Comparison of ENCODE assay signal across 1 cellular context in genomic region chr12:39592295-39592694, GRCh38.
A peak's percentile ranks its signal among the peaks of the same experiment; 100 is the strongest.
TF ChIP-seq lines count a peak whose summit lies in the region.

No MANE protein-coding gene starts in this region.

TF ChIP-seq in HepG2, 621 proteins besides CTCF, POLR2A, EP300 and RAD21 (continues in another document):
- no peak for TF ChIP-seq BORCS8-MEF2B (CRISPR knock-in tag; IDR thresholded peaks at IDR 0.05)
- TF ChIP-seq ZNF607 (CRISPR knock-in tag; IDR thresholded peaks at IDR 0.05; ENCODE audit: borderline replicate concordance): no peak
- no peak for TF ChIP-seq ZNF646 (CRISPR knock-in tag; IDR thresholded peaks at IDR 0.05)
- TF ChIP-seq NPAS2 (CRISPR knock-in tag; IDR thresholded peaks at IDR 0.05; ENCODE audit: borderline replicate concordance): no peak
- 0 out of 2 replicates have a peak, but pooled peaks have one; percentile 30 for TF ChIP-seq HNF4A (CRISPR knock-in tag; IDR thresholded peaks at IDR 0.05)
- TF ChIP-seq ZNF569 (CRISPR knock-in tag; IDR thresholded peaks at IDR 0.05; ENCODE audit: borderline replicate concordance): no peak
- no peak for TF ChIP-seq KLF11 (CRISPR knock-in tag; IDR thresholded peaks at IDR 0.05)
- TF ChIP-seq ZNF672 (CRISPR knock-in tag; IDR thresholded peaks at IDR 0.05): no peak
- 0 out of 2 replicates have a peak, but pooled peaks have one; percentile 17 for TF ChIP-seq ZNF644 (CRISPR knock-in tag; IDR thresholded peaks at IDR 0.05; ENCODE audit: low read depth)
- no peak for TF ChIP-seq NFKB2 (CRISPR knock-in tag; IDR thresholded peaks at IDR 0.05; ENCODE audit: borderline replicate concordance)
- no peak for TF ChIP-seq CENPBD1 (CRISPR knock-in tag; IDR thresholded peaks at IDR 0.05; ENCODE audit: borderline replicate concordance, low read depth)
- no peak for TF ChIP-seq ZNF605 (CRISPR knock-in tag; IDR thresholded peaks at IDR 0.05)
- no peak for TF ChIP-seq FOXP4 (CRISPR knock-in tag; IDR thresholded peaks at IDR 0.05)
- no peak for TF ChIP-seq IKZF5 (CRISPR knock-in tag; IDR thresholded peaks at IDR 0.05)
- TF ChIP-seq HNRNPL (IDR thresholded peaks at IDR 0.05; ENCODE audit: low read depth, low read length): no peak
- no peak for TF ChIP-seq ZNF678 (CRISPR knock-in tag; IDR thresholded peaks at IDR 0.05)
- peak; percentile 54; the same call in 1 of the 2 replicates for TF ChIP-seq AHDC1 (CRISPR knock-in tag; IDR thresholded peaks at IDR 0.05; ENCODE audit: borderline replicate concordance)
- peak; percentile 32; the same call in 1 of the 2 replicates for TF ChIP-seq CEBPG (CRISPR knock-in tag; IDR thresholded peaks at IDR 0.05)
- TF ChIP-seq HNF4G (IDR thresholded peaks at IDR 0.05; ENCODE audit: borderline replicate concordance, low read depth, low read length): peak; percentile 60; the same call in 1 of the 2 replicates
- TF ChIP-seq HNF4G (CRISPR knock-in tag; IDR thresholded peaks at IDR 0.05; ENCODE audit: borderline replicate concordance, low read depth): no peak
- TF ChIP-seq LRRFIP1 (CRISPR knock-in tag; conservative IDR thresholded peaks at IDR 0.05): no peak
- TF ChIP-seq FOSL2 (CRISPR knock-in tag; IDR thresholded peaks at IDR 0.05): peak; percentile 55; the same call in 1 of the 2 replicates
- peak; percentile 45; the same call in 1 of the 2 replicates for TF ChIP-seq FOSL1 (CRISPR knock-in tag; IDR thresholded peaks at IDR 0.05; ENCODE audit: borderline replicate concordance)
- no peak for TF ChIP-seq SRSF4 (IDR thresholded peaks at IDR 0.05; ENCODE audit: low read depth, low read length, poor library complexity, severe bottlenecking)
- TF ChIP-seq ZNF3 (CRISPR knock-in tag; IDR thresholded peaks at IDR 0.05): peak; percentile 80; the same call in 1 of the 2 replicates
- TF ChIP-seq ZNF788 (CRISPR knock-in tag; IDR thresholded peaks at IDR 0.05; ENCODE audit: borderline replicate concordance): no peak
- no peak for TF ChIP-seq ZNF335 (CRISPR knock-in tag; IDR thresholded peaks at IDR 0.05)
- TF ChIP-seq WIZ (CRISPR knock-in tag; IDR thresholded peaks at IDR 0.05): no peak
- TF ChIP-seq ARID3A (IDR thresholded peaks at IDR 0.05; ENCODE audit: low read depth, low read length): peak; percentile 76
- TF ChIP-seq ZNF879 (CRISPR knock-in tag; IDR thresholded peaks at IDR 0.05): no peak
- TF ChIP-seq ZNF841 (CRISPR knock-in tag; IDR thresholded peaks at IDR 0.05; ENCODE audit: borderline replicate concordance): no peak
- no peak for TF ChIP-seq RCOR2 (CRISPR knock-in tag; IDR thresholded peaks at IDR 0.05)
- no peak for TF ChIP-seq ZBTB21 (CRISPR knock-in tag; IDR thresholded peaks at IDR 0.05)
